ENCODE assay signal across 8 cellular contexts in the genomic region with DNA sequence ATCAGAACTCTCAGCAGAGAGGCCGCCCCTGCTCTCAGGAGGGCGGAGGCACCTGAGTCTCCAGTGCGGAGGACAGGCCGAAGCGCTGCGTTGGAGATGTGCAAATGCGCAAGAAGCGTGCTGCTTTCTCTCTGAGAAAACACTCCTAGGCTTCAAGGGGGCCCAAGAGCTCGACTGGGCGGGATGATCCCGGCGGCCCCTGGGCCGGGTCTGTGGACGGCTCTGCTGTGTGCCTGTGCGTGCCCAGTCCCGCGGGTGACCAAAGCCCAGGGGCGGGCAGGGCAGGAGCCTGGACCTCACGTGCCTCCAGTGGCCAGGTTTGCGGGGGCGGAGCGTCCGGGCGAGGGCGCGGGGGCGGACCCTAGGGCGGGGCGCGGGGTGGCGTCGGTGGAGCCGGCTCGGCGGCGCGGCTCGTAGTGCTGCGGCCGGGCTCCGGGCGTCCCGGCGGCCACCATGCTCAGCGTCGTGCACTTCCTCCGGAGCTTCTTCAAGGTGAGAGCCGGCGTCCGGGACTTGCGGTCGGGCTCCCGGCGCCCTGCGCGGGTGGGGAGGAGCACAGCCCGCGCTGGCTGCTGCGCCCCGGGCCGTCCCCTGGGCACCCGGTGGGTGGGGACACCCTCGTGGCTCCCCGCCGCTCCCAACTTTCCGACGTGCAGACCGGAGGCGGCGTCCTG. TPM values are rescaled to one million over a fixed set of nuclear protein-coding genes. Genes with fewer than 3 reads are reported as not detected.
DNase-seq lines count a peak whose midpoint lies in the region; ATAC-seq and TF ChIP-seq lines count a peak whose summit lies in the region.

TSS of gene ARHGEF4 (plus strand) at position 414 of the 674 bp plus-strand sequence. CDS start at position 454, 40 bp downstream.

- H3K4me3 ChIP-seq in AG04450 (ENCODE audit: low read depth, low read length) (peak within 1 kb of the TSS; percentile 31; the same call in 1 of the 2 replicates), choroid plexus epithelial cell (ENCODE audit: low read depth, low read length) (peak within 1 kb of the TSS; percentile 31), vagina (peak within 1 kb of the TSS; percentile 27 to 51)

- H3K9me3 Mint-ChIP-seq in memory B cell = no peaks in the 10 kb centered on the region

- TF ChIP-seq POLR2A in vagina (IDR thresholded peaks at IDR 0.05) = no peak

- peak within 1 kb of the TSS; percentile 57 for H3K4me3 Mint-ChIP-seq in memory B cell

- H3K27ac Mint-ChIP-seq in memory B cell = no peak within 1 kb of the TSS

- H3K36me3 ChIP-seq in vagina = no peaks in the 10 kb centered on the region

- intact Hi-C loops in vagina (cut with DNase I) = no loop called here

- peaks cover 1% of the 10 kb centered on the region for H3K36me3 Mint-ChIP-seq in memory B cell

- CTCF ChIA-PET in AG04450 (lab: Charles Lee) = interaction anchor here (1.5 kb wide), 1 partner anchor 38 kb away, joined by 4 read pairs; no protein-coding TSS in a partner anchor

- peaks cover 3% of the 10 kb centered on the region for H3K4me1 Mint-ChIP-seq in memory B cell

- H3K27ac ChIP-seq in AG04450 (ENCODE audit: low read depth, low read length) = no peak within 1 kb of the TSS
- H3K27ac ChIP-seq in vagina = peak within 1 kb of the TSS; percentile 18

- ATAC-seq in GM18511 (IDR thresholded peaks at IDR 0.05; ENCODE audit: unreplicated experiment) = peak; percentile 66
- peak; percentile 70 for ATAC-seq in memory B cell (ENCODE audit: low read depth)
- no peak for ATAC-seq in HG03159 (IDR thresholded peaks at IDR 0.05; ENCODE audit: unreplicated experiment)

- peaks cover 17% of the 10 kb centered on the region for H3K27me3 Mint-ChIP-seq in memory B cell

- H3K4me1 ChIP-seq in vagina = peaks cover 11% of the 10 kb centered on the region

- no peak for DNase-seq in AG04450 (ENCODE audit: low read depth, low spot score)
- peak; percentile 38 to 86 for DNase-seq in NCI-H526 (lab: John Stamatoyannopoulos, UW)
- DNase-seq in choroid plexus epithelial cell (ENCODE audit: low read depth) = no peak
- no peak for DNase-seq in memory B cell (ENCODE audit: low spot score in 2 of 2)
- DNase-seq in vagina (ENCODE audit: extremely low spot score in 2 of 2) = no peak
- no peak for DNase-seq in NCI-H774 (lab: John Stamatoyannopoulos, UW)

- POLR2A ChIA-PET in AG04450 (lab: Yijun Ruan, JAX) = no interaction called here

- peaks cover 34% of the 10 kb centered on the region for H3K27me3 ChIP-seq in AG04450 (ENCODE audit: control insufficient read depth, insufficient read depth, low read length)
- H3K27me3 ChIP-seq in vagina = peaks cover 4% of the 10 kb centered on the region

- TF ChIP-seq CTCF in AG04450 (IDR thresholded peaks at IDR 0.05; ENCODE audit: low read depth, low read length) (no peak), choroid plexus epithelial cell (conservative IDR thresholded peaks at IDR 0.05; ENCODE audit: low read depth, low read length) (no peak), vagina (IDR thresholded peaks at IDR 0.05) (no peak)

- H3K9me3 ChIP-seq in AG04450 (ENCODE audit: control insufficient read depth, insufficient read depth, low read length) (no peaks in the 10 kb centered on the region; the same call in 1 of the 2 replicates), vagina (no peaks in the 10 kb centered on the region)

RNA-seq across cellular contexts. Expression of gene ARHGEF4, which starts in this region (rescaled TPM):
- polyA plus RNA-seq in AG04450 (2011; rRNA removed) = 0.84 and 0.95 TPM in 2 replicates
- polyA minus RNA-seq in AG04450 (2011; rRNA and poly(A)+ RNA removed) = 0.70 and 0.92 TPM in 2 replicates
- 116 TPM for total RNA-seq in vagina

Comparison
In these comparisons a context has a peak if more than half of its experiments do, and no peak if none do; other contexts are left out.
1. DNase-seq: peak in NCI-H526 (2 of 2); none in AG04450 (single experiment), choroid plexus epithelial cell (single experiment), memory B cell (0 of 2), vagina (0 of 2) and NCI-H774 (single experiment).
2. Peak in every context shown above with its lines, with median percentiles within 50 percentile points of each other: H3K4me3 ChIP-seq.